1 cellular context compared by ENCODE assay signal in the genomic region with DNA sequence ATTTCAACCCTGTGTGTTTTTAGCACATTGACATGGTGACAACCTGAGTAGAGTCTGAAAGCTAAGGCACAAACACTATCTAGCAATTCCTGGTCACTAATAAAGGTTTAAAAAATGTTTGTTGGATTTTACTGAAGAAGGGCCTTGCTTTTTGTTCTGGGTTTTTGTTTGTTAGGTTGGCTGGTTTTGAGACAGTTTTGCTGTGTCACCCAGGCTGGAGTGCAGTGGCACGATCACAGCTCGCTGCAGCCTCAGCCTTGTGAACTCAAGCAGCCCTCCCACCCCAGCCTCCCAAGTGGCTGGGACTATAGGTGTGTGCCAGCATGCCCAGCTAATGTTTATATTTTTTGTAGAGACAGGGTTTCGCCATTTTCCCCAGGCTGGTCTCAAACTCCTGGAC.
A peak's percentile ranks its signal among the peaks of the same experiment; 100 is the strongest.
TF ChIP-seq lines count a peak whose summit lies in the region.

No MANE protein-coding gene starts in this region.

TF ChIP-seq in K562, 482 proteins besides CTCF, POLR2A, EP300 and RAD21 (continued from another document):
- TF ChIP-seq, protein P1, sequence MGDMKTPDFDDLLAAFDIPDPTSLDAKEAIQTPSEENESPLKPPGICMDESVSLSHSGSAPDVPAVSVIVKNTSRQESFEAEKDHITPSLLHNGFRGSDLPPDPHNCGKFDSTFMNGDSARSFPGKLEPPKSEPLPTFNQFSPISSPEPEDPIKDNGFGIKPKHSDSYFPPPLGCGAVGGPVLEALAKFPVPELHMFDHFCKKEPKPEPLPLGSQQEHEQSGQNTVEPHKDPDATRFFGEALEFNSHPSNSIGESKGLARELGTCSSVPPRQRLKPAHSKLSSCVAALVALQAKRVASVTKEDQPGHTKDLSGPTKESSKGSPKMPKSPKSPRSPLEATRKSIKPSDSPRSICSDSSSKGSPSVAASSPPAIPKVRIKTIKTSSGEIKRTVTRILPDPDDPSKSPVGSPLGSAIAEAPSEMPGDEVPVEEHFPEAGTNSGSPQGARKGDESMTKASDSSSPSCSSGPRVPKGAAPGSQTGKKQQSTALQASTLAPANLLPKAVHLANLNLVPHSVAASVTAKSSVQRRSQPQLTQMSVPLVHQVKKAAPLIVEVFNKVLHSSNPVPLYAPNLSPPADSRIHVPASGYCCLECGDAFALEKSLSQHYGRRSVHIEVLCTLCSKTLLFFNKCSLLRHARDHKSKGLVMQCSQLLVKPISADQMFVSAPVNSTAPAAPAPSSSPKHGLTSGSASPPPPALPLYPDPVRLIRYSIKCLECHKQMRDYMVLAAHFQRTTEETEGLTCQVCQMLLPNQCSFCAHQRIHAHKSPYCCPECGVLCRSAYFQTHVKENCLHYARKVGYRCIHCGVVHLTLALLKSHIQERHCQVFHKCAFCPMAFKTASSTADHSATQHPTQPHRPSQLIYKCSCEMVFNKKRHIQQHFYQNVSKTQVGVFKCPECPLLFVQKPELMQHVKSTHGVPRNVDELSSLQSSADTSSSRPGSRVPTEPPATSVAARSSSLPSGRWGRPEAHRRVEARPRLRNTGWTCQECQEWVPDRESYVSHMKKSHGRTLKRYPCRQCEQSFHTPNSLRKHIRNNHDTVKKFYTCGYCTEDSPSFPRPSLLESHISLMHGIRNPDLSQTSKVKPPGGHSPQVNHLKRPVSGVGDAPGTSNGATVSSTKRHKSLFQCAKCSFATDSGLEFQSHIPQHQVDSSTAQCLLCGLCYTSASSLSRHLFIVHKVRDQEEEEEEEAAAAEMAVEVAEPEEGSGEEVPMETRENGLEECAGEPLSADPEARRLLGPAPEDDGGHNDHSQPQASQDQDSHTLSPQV (IDR thresholded peaks at IDR 0.05): peak; percentile 73
- TF ChIP-seq, protein P2, sequence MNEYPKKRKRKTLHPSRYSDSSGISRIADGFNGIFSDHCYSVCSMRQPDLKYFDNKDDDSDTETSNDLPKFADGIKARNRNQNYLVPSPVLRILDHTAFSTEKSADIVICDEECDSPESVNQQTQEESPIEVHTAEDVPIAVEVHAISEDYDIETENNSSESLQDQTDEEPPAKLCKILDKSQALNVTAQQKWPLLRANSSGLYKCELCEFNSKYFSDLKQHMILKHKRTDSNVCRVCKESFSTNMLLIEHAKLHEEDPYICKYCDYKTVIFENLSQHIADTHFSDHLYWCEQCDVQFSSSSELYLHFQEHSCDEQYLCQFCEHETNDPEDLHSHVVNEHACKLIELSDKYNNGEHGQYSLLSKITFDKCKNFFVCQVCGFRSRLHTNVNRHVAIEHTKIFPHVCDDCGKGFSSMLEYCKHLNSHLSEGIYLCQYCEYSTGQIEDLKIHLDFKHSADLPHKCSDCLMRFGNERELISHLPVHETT (CRISPR knock-in tag; conservative IDR thresholded peaks at IDR 0.05 in 1 of 2, IDR thresholded peaks at IDR 0.05 in 1 of 2): no peak
- TF ChIP-seq NFE2L1 (tag; IDR thresholded peaks at IDR 0.05; ENCODE audit: borderline replicate concordance, low read depth) (peak; percentile 28; the same call in 1 of the 2 replicates), SMARCE1 (IDR thresholded peaks at IDR 0.05) (0 out of 2 replicates have a peak, but pooled peaks have one; percentile 12), L3MBTL2 (IDR thresholded peaks at IDR 0.05) (0 out of 2 replicates have a peak, but pooled peaks have one; percentile 17), MAFG (tag; conservative IDR thresholded peaks at IDR 0.05) (peak; percentile 80), POU5F1 (IDR thresholded peaks at IDR 0.05; ENCODE audit: borderline replicate concordance, low read depth, low read length, partially characterized antibody) (no peak), RBM22 (IDR thresholded peaks at IDR 0.05; ENCODE audit: low read depth, low read length, poor library complexity, severe bottlenecking) (no peak), ERF (CRISPR knock-in tag; IDR thresholded peaks at IDR 0.05) (no peak)
- TF ChIP-seq, protein P3, sequence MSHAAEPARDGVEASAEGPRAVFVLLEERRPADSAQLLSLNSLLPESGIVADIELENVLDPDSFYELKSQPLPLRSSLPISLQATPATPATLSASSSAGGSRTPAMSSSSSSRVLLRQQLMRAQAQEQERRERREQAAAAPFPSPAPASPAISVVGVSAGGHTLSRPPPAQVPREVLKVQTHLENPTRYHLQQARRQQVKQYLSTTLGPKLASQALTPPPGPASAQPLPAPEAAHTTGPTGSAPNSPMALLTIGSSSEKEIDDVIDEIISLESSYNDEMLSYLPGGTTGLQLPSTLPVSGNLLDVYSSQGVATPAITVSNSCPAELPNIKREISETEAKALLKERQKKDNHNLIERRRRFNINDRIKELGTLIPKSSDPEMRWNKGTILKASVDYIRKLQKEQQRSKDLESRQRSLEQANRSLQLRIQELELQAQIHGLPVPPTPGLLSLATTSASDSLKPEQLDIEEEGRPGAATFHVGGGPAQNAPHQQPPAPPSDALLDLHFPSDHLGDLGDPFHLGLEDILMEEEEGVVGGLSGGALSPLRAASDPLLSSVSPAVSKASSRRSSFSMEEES (CRISPR knock-in tag; IDR thresholded peaks at IDR 0.05): no peak
TF ChIP-seq in K562: peak in this region for 10.
